Comparison of ENCODE assay signal across 1 cellular context in genomic region chr7:158850390-158851174, GRCh38.
TF ChIP-seq lines count a peak whose summit lies in the region.

No MANE protein-coding gene starts in this region.

TF ChIP-seq in K562, 482 proteins besides CTCF, POLR2A, EP300 and RAD21:
- no peak for TF ChIP-seq FOXP1 (CRISPR knock-in tag; IDR thresholded peaks at IDR 0.05)
- no peak for TF ChIP-seq KLF10 (CRISPR knock-in tag; IDR thresholded peaks at IDR 0.05)
- TF ChIP-seq, protein P1, sequence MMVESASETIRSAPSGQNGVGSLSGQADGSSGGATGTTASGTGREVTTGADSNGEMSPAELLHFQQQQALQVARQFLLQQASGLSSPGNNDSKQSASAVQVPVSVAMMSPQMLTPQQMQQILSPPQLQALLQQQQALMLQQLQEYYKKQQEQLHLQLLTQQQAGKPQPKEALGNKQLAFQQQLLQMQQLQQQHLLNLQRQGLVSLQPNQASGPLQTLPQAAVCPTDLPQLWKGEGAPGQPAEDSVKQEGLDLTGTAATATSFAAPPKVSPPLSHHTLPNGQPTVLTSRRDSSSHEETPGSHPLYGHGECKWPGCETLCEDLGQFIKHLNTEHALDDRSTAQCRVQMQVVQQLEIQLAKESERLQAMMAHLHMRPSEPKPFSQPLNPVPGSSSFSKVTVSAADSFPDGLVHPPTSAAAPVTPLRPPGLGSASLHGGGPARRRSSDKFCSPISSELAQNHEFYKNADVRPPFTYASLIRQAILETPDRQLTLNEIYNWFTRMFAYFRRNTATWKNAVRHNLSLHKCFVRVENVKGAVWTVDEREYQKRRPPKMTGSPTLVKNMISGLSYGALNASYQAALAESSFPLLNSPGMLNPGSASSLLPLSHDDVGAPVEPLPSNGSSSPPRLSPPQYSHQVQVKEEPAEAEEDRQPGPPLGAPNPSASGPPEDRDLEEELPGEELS (CRISPR knock-in tag; IDR thresholded peaks at IDR 0.05; ENCODE audit: borderline replicate concordance) = no peak
- TF ChIP-seq SAP30 (IDR thresholded peaks at IDR 0.05; ENCODE audit: borderline replicate concordance, insufficient read depth, low read depth, low read length, poor library complexity, severe bottlenecking) = no peak
- no peak for TF ChIP-seq CTBP1 (IDR thresholded peaks at IDR 0.05; ENCODE audit: borderline replicate concordance)
- no peak for TF ChIP-seq GATAD2B (IDR thresholded peaks at IDR 0.05; ENCODE audit: borderline replicate concordance)
- TF ChIP-seq DEAF1 (CRISPR knock-in tag; IDR thresholded peaks at IDR 0.05) = no peak
- no peak for TF ChIP-seq TEAD2 (tag; IDR thresholded peaks at IDR 0.05)
- no peak for TF ChIP-seq SP2 (IDR thresholded peaks at IDR 0.05; ENCODE audit: extremely low read depth, low read depth, low read length, poor library complexity, severe bottlenecking)
- no peak for TF ChIP-seq MXI1 (IDR thresholded peaks at IDR 0.05; ENCODE audit: low read depth, low read length)
